Comparison of ENCODE assay signal across 2 cellular contexts in the genomic region with DNA sequence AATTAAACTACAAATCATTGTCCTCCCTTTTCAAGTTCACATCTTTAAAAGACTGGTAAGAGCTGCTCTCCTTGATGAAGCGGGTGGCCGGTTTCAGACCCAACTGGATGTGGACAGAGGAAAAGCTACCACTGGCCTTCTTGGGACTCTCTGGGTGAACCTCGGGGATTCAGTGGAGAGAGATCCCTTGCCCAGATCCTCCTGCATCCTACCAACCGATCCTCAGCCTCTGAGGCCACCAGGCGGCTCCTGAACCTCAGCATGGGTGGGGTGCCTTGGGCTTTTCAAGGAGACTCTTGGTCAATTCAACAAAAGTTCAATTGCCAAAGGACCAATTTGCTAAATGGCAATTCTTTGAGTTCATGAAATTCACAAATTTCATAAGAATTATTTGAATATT.
TF ChIP-seq lines count a peak whose summit lies in the region.

No MANE protein-coding gene starts in this region.

TF ChIP-seq in IMR-90, 13 proteins besides CTCF, POLR2A, EP300 and RAD21:
- no peak for TF ChIP-seq FOS (IDR thresholded peaks at IDR 0.05; ENCODE audit: low read depth, low read length)
- no peak for TF ChIP-seq CHD1 (IDR thresholded peaks at IDR 0.05; ENCODE audit: low read depth, low read length)
- TF ChIP-seq MXI1 (IDR thresholded peaks at IDR 0.05; ENCODE audit: borderline replicate concordance, low read depth, low read length): no peak

TF ChIP-seq in H1, 55 proteins besides CTCF, POLR2A, EP300 and RAD21:
- TF ChIP-seq TEAD4 (IDR thresholded peaks at IDR 0.05; ENCODE audit: low read depth, low read length) (no peak), ZNF274 (IDR thresholded peaks at IDR 0.05; ENCODE audit: borderline replicate concordance, extremely low read depth, low read length) (no peak), FOSL1 (IDR thresholded peaks at IDR 0.05; ENCODE audit: insufficient read depth, low read depth, low read length) (no peak), GTF2F1 (IDR thresholded peaks at IDR 0.05; ENCODE audit: borderline replicate concordance, low read depth, low read length) (no peak), POU5F1 (IDR thresholded peaks at IDR 0.05; ENCODE audit: low read depth, low read length) (no peak), SIRT6 (IDR thresholded peaks at IDR 0.05; ENCODE audit: low read length) (no peak), BCL11A (IDR thresholded peaks at IDR 0.05; ENCODE audit: low read depth in 2 of 2, low read length in 2 of 2) (no peak), RBBP5 (IDR thresholded peaks at IDR 0.05; ENCODE audit: borderline replicate concordance, low read depth, low read length) (no peak), SIN3A (conservative IDR thresholded peaks at IDR 0.05 in 1 of 2, IDR thresholded peaks at IDR 0.05 in 1 of 2; ENCODE audit: low read depth in 1 of 2, low read length in 2 of 2) (no peak), RNF2 (IDR thresholded peaks at IDR 0.05; ENCODE audit: borderline replicate concordance, low read depth, low read length, missing control alignments, poor library complexity, severe bottlenecking) (no peak), JUN (IDR thresholded peaks at IDR 0.05; ENCODE audit: low read depth, low read length) (no peak), JUND (IDR thresholded peaks at IDR 0.05; ENCODE audit: low read length) (no peak), TCF12 (IDR thresholded peaks at IDR 0.05; ENCODE audit: low read depth, low read length) (no peak), KDM5A (IDR thresholded peaks at IDR 0.05; ENCODE audit: low read length) (no peak), TAF1 (IDR thresholded peaks at IDR 0.05; ENCODE audit: low read depth, low read length) (no peak), CBX8 (IDR thresholded peaks at IDR 0.05; ENCODE audit: borderline replicate concordance, low read depth, low read length) (no peak), GABPA (IDR thresholded peaks at IDR 0.05; ENCODE audit: borderline replicate concordance, insufficient read depth, low read length) (no peak), PHF8 (conservative IDR thresholded peaks at IDR 0.05; ENCODE audit: low read depth, low read length) (no peak), RXRA (IDR thresholded peaks at IDR 0.05; ENCODE audit: insufficient read depth, low read depth, low read length) (no peak)
- TF ChIP-seq, protein P1, sequence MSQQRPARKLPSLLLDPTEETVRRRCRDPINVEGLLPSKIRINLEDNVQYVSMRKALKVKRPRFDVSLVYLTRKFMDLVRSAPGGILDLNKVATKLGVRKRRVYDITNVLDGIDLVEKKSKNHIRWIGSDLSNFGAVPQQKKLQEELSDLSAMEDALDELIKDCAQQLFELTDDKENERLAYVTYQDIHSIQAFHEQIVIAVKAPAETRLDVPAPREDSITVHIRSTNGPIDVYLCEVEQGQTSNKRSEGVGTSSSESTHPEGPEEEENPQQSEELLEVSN (IDR thresholded peaks at IDR 0.05): no peak
